ENCODE assay signal across 8 cellular contexts in the genomic region with DNA sequence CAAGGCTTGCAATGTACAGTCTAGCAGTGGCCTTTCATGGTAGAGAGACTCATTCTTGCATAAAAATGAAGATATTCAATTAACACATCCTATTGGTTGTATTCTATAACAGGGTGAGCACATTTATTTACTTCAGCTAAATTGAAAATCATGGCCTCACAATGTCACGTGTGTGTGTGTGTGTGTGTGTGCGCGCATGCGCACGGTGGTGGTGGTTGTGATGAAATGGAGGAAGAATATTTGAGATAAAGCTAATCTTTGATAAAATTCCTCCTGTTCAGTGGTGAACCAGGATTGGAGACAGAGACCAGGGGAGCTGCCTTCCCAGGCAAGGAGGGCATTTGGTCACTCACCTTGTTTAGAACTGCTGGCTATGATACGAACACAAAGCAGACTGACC.
"Had no signal": no experiment of that assay in that cellular context is flagged by ENCODE, and none has a peak within 500 bp of the region (broad histone marks: within the 10 kb centered on the region; RNA-seq: fewer than 3 reads in every experiment).

No MANE protein-coding gene starts in this region.

- ATAC-seq: GM12878 had no signal

- H3K4me3 ChIP-seq: GM12878 had no signal

- FAIRE-seq: G401.6, GM12878, GM12891, GM12892, GM18507, GM19239 had no signal

- DNase-seq: GDM1, GF-D8 had no signal
